Comparison of ENCODE assay signal across 22 cellular contexts in the genomic region with DNA sequence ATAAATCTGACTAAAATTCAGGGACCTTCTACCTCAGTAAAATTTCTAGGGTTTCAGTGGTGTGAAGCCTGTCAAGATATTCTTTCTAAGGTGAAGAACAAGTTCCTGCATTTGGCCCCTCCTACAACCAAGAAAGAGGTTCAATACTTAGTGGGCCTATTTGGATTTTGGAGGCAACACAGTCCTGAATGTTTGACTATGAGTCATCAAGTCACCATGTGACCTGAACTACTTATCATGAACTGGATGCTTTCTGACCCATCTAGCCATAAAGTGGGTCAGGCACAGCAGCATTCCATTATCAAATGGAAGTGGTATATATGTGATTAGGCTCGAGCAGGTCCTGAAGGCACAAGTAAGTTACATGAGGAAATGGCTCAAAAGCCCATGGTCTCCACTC.
A peak's percentile ranks its signal among the peaks of the same experiment; 100 is the strongest.
DNase-seq lines count a peak whose midpoint lies in the region; ATAC-seq, FAIRE-seq and TF ChIP-seq lines count a peak whose summit lies in the region.
"Had no signal": no experiment of that assay in that cellular context is flagged by ENCODE, and none has a peak within 500 bp of the region (broad histone marks: within the 10 kb centered on the region; RNA-seq: fewer than 3 reads in every experiment).

No MANE protein-coding gene starts in this region.

- TF ChIP-seq CTCF in A549 (IDR thresholded peaks at IDR 0.05) (no peak), bronchial epithelial cell (IDR thresholded peaks at IDR 0.05; ENCODE audit: insufficient read depth, low read length, severe bottlenecking) (no peak), keratinocyte (optimal IDR thresholded peaks at IDR 0.05 in 1 of 3, IDR thresholded peaks at IDR 0.05 in 1 of 3, conservative IDR thresholded peaks at IDR 0.05 in 1 of 3; ENCODE audit: extremely low read depth in 1 of 3, insufficient read depth in 2 of 3, low read length in 3 of 3) (no peak), heart right ventricle (IDR thresholded peaks at IDR 0.05) (no peak)

- no peaks in the 10 kb centered on the region for H4K20me1 ChIP-seq in keratinocyte (ENCODE audit: control insufficient read depth, extremely low read depth, insufficient read depth, low read length)

- H3K27me3 ChIP-seq in bronchial epithelial cell (ENCODE audit: control insufficient read depth, insufficient read depth, low read length) (no peaks in the 10 kb centered on the region), keratinocyte (ENCODE audit: control insufficient read depth, extremely low read depth, insufficient read depth, low read length) (no peaks in the 10 kb centered on the region), heart right ventricle (no peaks in the 10 kb centered on the region)

- H3K4me3 ChIP-seq in A549 (no peak overlapping the region), bronchial epithelial cell (ENCODE audit: low read depth, low read length) (no peak overlapping the region), keratinocyte (ENCODE audit: control insufficient read depth in 2 of 3, extremely low read depth in 1 of 3, insufficient read depth in 2 of 3, low read depth in 1 of 3, low read length in 3 of 3) (no peak overlapping the region), heart right ventricle (no peak overlapping the region)

- DNase-seq in A549 (ENCODE audit: low read depth in 1 of 2, low spot score in 1 of 2) (no peak), HT1080 (ENCODE audit: low read depth) (peak; percentile 27), bronchial epithelial cell (ENCODE audit: low read depth) (peak; percentile 17), keratinocyte (ENCODE audit: low read depth, low spot score) (no peak), heart right ventricle (no peak), RCC 7860 (ENCODE audit: low spot score) (no peak), NCI-H1694 (lab: John Stamatoyannopoulos, UW) (no peak)
- DNase-seq in activated CD8-positive, alpha-beta memory T cell treated with anti-CD3 and anti-CD28 coated beads for 24 hours = no peak
- DNase-seq: 8988T; BE2C; CD4-positive, CD25-positive, alpha-beta regulatory T cell; DMS79; H7; HFFc6; MV-4-11; NCI-H1105 treated with DMSO at 0.1 percent for 48 hours; NCI-H2081 treated with DMSO at 0.1 percent for 48 hours; NCI-H446; NCI-H526; Right ventricle myocardium superior had no signal

- CTCF ChIA-PET in A549 (lab: Yijun Ruan, JAX) = no interaction called here

- H3K9me3 ChIP-seq in A549 (no peaks in the 10 kb centered on the region), keratinocyte (ENCODE audit: control insufficient read depth, low read depth, low read length) (peaks cover 7% of the 10 kb centered on the region), heart right ventricle (peaks cover 0 to 7% (median 0%) of the 10 kb centered on the region in 11 donors)
- H3K9me3 ChIP-seq: BE2C had no signal

- no peak for TF ChIP-seq EP300 in A549 (IDR thresholded peaks at IDR 0.05)

- POLR2A ChIA-PET in A549 (lab: Yijun Ruan, JAX) = no interaction called here

- no peak for FAIRE-seq in A549 (lab: Jason Lieb, UNC)
- no peak for FAIRE-seq in bronchial epithelial cell (lab: Jason Lieb, UNC)
- FAIRE-seq in keratinocyte (lab: Jason Lieb, UNC) = peak; percentile 46
- no peak for FAIRE-seq in RCC 7860 (lab: Jason Lieb, UNC)
- FAIRE-seq: GM12892, HTR-8/SVneo had no signal

- H3K9ac ChIP-seq in keratinocyte (ENCODE audit: control insufficient read depth, extremely low read depth, insufficient read depth, low read length) = no peak overlapping the region

- H3K4me1 ChIP-seq in A549 (no peaks in the 10 kb centered on the region), keratinocyte (ENCODE audit: control insufficient read depth, extremely low read depth, insufficient read depth, low read length) (peaks cover 10% of the 10 kb centered on the region), heart right ventricle (no peaks in the 10 kb centered on the region)
- H3K4me1 ChIP-seq: BE2C had no signal

- H2AFZ ChIP-seq in keratinocyte (ENCODE audit: control insufficient read depth, low read length) = no peak overlapping the region

- intact Hi-C loops in heart right ventricle (cut with DNase I) = no loop called here

- ATAC-seq in A549 = no peak
- no peak for ATAC-seq in heart right ventricle

- TF ChIP-seq RAD21 in A549 (conservative IDR thresholded peaks at IDR 0.05 in 1 of 2, IDR thresholded peaks at IDR 0.05 in 1 of 2) = no peak

- no peaks in the 10 kb centered on the region for H3K79me2 ChIP-seq in keratinocyte (ENCODE audit: control insufficient read depth, insufficient read depth, low read length)

- H3K9me1 ChIP-seq in keratinocyte (ENCODE audit: control insufficient read depth, extremely low read depth, insufficient read depth, low read length) = no peaks in the 10 kb centered on the region

- no peak overlapping the region for H3K4me2 ChIP-seq in A549
- no peak overlapping the region for H3K4me2 ChIP-seq in keratinocyte (ENCODE audit: control insufficient read depth, extremely low read depth, insufficient read depth, low read depth, low read length)

- dilution Hi-C loops in keratinocyte (cut with MboI; ENCODE audit: extremely low pct_ligation_motif_present, low sequenced_read_pairs) = no loop called here

- 0% methylated on average over 1 of the region's 1 CpG for WGBS in A549 (ENCODE audit: missing lambda C conversion rate)
- 63 to 75% methylated on average over 1 of the region's 1 CpG for WGBS in heart right ventricle, 2 donors

- no peak for TF ChIP-seq POLR2A in A549 (IDR thresholded peaks at IDR 0.05; ENCODE audit: low read length)

- no peak overlapping the region for H3K27ac ChIP-seq in A549
- no peak overlapping the region for H3K27ac ChIP-seq in keratinocyte (ENCODE audit: control insufficient read depth, insufficient read depth, low read length)
- H3K27ac ChIP-seq in heart right ventricle = no peak overlapping the region

- no peaks in the 10 kb centered on the region for H3K36me3 ChIP-seq in bronchial epithelial cell (ENCODE audit: control insufficient read depth, insufficient read depth, low read length)
- H3K36me3 ChIP-seq in keratinocyte (ENCODE audit: control insufficient read depth in 2 of 2, extremely low read depth in 1 of 2, insufficient read depth in 2 of 2, low read length in 2 of 2) = no peaks in the 10 kb centered on the region
- no peaks in the 10 kb centered on the region for H3K36me3 ChIP-seq in heart right ventricle
- H3K36me3 ChIP-seq: BE2C had no signal

TF ChIP-seq in A549, 52 proteins besides CTCF, POLR2A, EP300 and RAD21:
- TF ChIP-seq FOSL2 (IDR thresholded peaks at IDR 0.05) = no peak
- TF ChIP-seq FOSL2 (CRISPR knock-in tag; IDR thresholded peaks at IDR 0.05) = peak; percentile 31; the same call in 1 of the 2 replicates
- TF ChIP-seq CHD4 (IDR thresholded peaks at IDR 0.05; ENCODE audit: borderline replicate concordance) = no peak
- TF ChIP-seq NR3C1 (IDR thresholded peaks at IDR 0.05) = no peak
- no peak for TF ChIP-seq JUNB (IDR thresholded peaks at IDR 0.05)
- no peak for TF ChIP-seq TP53 (CRISPR knock-in tag; IDR thresholded peaks at IDR 0.05)
- TF ChIP-seq, protein P1, sequence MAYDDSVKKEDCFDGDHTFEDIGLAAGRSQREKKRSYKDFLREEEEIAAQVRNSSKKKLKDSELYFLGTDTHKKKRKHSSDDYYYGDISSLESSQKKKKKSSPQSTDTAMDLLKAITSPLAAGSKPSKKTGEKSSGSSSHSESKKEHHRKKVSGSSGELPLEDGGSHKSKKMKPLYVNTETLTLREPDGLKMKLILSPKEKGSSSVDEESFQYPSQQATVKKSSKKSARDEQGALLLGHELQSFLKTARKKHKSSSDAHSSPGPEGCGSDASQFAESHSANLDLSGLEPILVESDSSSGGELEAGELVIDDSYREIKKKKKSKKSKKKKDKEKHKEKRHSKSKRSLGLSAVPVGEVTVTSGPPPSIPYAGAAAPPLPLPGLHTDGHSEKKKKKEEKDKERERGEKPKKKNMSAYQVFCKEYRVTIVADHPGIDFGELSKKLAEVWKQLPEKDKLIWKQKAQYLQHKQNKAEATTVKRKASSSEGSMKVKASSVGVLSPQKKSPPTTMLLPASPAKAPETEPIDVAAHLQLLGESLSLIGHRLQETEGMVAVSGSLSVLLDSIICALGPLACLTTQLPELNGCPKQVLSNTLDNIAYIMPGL (CRISPR knock-in tag; IDR thresholded peaks at IDR 0.05; ENCODE audit: borderline replicate concordance) = no peak
- TF ChIP-seq, protein P2, sequence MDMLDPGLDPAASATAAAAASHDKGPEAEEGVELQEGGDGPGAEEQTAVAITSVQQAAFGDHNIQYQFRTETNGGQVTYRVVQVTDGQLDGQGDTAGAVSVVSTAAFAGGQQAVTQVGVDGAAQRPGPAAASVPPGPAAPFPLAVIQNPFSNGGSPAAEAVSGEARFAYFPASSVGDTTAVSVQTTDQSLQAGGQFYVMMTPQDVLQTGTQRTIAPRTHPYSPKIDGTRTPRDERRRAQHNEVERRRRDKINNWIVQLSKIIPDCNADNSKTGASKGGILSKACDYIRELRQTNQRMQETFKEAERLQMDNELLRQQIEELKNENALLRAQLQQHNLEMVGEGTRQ (IDR thresholded peaks at IDR 0.05) = no peak
- TF ChIP-seq, protein P3, sequence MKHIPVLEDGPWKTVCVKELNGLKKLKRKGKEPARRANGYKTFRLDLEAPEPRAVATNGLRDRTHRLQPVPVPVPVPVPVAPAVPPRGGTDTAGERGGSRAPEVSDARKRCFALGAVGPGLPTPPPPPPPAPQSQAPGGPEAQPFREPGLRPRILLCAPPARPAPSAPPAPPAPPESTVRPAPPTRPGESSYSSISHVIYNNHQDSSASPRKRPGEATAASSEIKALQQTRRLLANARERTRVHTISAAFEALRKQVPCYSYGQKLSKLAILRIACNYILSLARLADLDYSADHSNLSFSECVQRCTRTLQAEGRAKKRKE (CRISPR knock-in tag; IDR thresholded peaks at IDR 0.05; ENCODE audit: low read depth) = no peak
- TF ChIP-seq PHF8 (IDR thresholded peaks at IDR 0.05; ENCODE audit: borderline replicate concordance, low read depth) = no peak

Comparison
In these comparisons a context has a peak if more than half of its experiments do, and no peak if none do; other contexts are left out.
1. DNase-seq: peak in HT1080 (single experiment) and bronchial epithelial cell (single experiment); none in A549 (0 of 2), keratinocyte (single experiment), heart right ventricle (0 of 2), activated CD8-positive, alpha-beta memory T cell treated with anti-CD3 and anti-CD28 coated beads for 24 hours (single experiment), RCC 7860 (single experiment) and NCI-H1694 (single experiment).